14 cellular contexts compared by ENCODE assay signal in the genomic region with DNA sequence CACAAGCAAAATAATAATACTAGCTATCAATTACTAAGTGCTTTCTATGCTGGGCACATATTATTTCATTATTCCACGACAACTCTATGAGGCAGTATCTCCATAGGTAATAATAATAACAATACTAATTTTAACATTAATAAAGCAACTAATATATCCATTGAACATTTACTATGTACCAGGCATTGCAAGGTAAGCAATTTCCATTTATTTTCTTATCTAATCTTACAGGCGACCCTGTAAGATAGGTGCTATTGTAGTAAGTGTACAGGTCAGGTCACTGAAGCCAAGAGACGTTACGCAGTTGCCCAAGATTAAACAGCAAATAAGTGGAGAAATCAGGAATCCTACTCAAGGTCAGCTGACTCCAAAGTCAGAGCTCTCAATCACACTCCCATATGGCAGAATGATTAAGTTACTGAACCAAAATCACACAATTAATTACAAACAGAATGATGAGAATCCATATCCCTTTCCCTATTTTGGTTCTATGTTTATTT.
DNase-seq lines count a peak whose midpoint lies in the region; ATAC-seq, FAIRE-seq and TF ChIP-seq lines count a peak whose summit lies in the region.
"Had no signal": no experiment of that assay in that cellular context is flagged by ENCODE, and none has a peak within 500 bp of the region (broad histone marks: within the 10 kb centered on the region; RNA-seq: fewer than 3 reads in every experiment).

No MANE protein-coding gene starts in this region.

- peaks cover 19% of the 10 kb centered on the region for H3K36me3 Mint-ChIP-seq in neural progenitor cell

- no peak for TF ChIP-seq POLR2A in K562 (conservative IDR thresholded peaks at IDR 0.05)

- peak overlapping the region in 1 of 2 experiments; percentile 2; a peak in 1 of 4 replicates for H3K4me3 ChIP-seq in DND-41 (ENCODE audit: low read depth in 1 of 2, low read length in 2 of 2)
- no peak overlapping the region for H3K4me3 ChIP-seq in K562
- no peak overlapping the region for H3K4me3 ChIP-seq in neural progenitor cell
- H3K4me3 ChIP-seq: sigmoid colon, testis had no signal

- H4K20me1 ChIP-seq in DND-41 (ENCODE audit: insufficient read depth, low read length) (no peaks in the 10 kb centered on the region), K562 (replicated peaks; ENCODE audit: control insufficient read depth, insufficient read depth, low read length) (no peaks in the 10 kb centered on the region), neural progenitor cell (ENCODE audit: low read depth) (peaks cover 45% of the 10 kb centered on the region)

- DNase-seq in DND-41 (no peak), NCI-H524 treated with DMSO at 0.1 percent for 48 hours (lab: John Stamatoyannopoulos, UW) (peak; percentile 71), K562 (ENCODE audit: extremely low read depth in 1 of 4, low spot score in 3 of 4) (no peak), neural progenitor cell (ENCODE audit: low spot score) (no peak), HT-29 (ENCODE audit: low spot score) (no peak), NCI-H446 treated with DMSO at 0.1 percent for 48 hours (lab: John Stamatoyannopoulos, UW) (no peak), DMS114 treated with DMSO at 0.1 percent for 48 hours (lab: John Stamatoyannopoulos, UW; ENCODE audit: unreplicated experiment) (no peak)
- DNase-seq: activated T-cell treated with anti-CD3 and anti-CD28 coated beads for 4 hours, endodermal cell, kidney glomerular epithelial cell, Right ventricle myocardium superior, sigmoid colon, testis had no signal

- no peaks in the 10 kb centered on the region for H3K27me3 ChIP-seq in DND-41 (ENCODE audit: insufficient read depth, low read length, poor library complexity)
- H3K27me3 ChIP-seq in K562 (ENCODE audit: control insufficient read depth in 2 of 2, insufficient read depth in 2 of 2, low read length in 2 of 2): no peaks in the 10 kb centered on the region
- no peaks in the 10 kb centered on the region for H3K27me3 ChIP-seq in neural progenitor cell
- H3K27me3 ChIP-seq: sigmoid colon, testis had no signal

- TF ChIP-seq CTCF in DND-41 (IDR thresholded peaks at IDR 0.05; ENCODE audit: borderline replicate concordance, extremely low read depth, low read length, poor library complexity, severe bottlenecking) (no peak), K562 (IDR thresholded peaks at IDR 0.05 in 2 of 3, conservative IDR thresholded peaks at IDR 0.05 in 1 of 3; ENCODE audit: insufficient read depth in 2 of 3, low read depth in 1 of 3, low read length in 3 of 3) (no peak), neural progenitor cell (IDR thresholded peaks at IDR 0.05) (no peak)

- H3K9ac ChIP-seq in DND-41 (ENCODE audit: low read depth, low read length) (0 out of 2 replicates have a peak overlapping the region, but pooled peaks have one; percentile 13), K562 (ENCODE audit: insufficient read depth in 1 of 2, low read depth in 2 of 2, low read length in 2 of 2) (no peak overlapping the region), neural progenitor cell (no peak overlapping the region)

- H3K9me1 ChIP-seq in K562 (ENCODE audit: control insufficient read depth, insufficient read depth, low read length): peaks cover 3% of the 10 kb centered on the region

- 0 out of 3 replicates have a peak, but pooled peaks have one; percentile 5 for ATAC-seq in DND-41 (ENCODE audit: insufficient read depth, low read depth)
- ATAC-seq in K562: no peak
- ATAC-seq in HG03521 (IDR thresholded peaks at IDR 0.05; ENCODE audit: unreplicated experiment): no peak

- H3K9me3 Mint-ChIP-seq in neural progenitor cell: no peaks in the 10 kb centered on the region
- H3K9me3 Mint-ChIP-seq: endodermal cell had no signal

- no peak for TF ChIP-seq RAD21 in K562 (CRISPR knock-in tag; conservative IDR thresholded peaks at IDR 0.05 in 1 of 2, IDR thresholded peaks at IDR 0.05 in 1 of 2)

- H3K36me3 ChIP-seq in DND-41 (ENCODE audit: insufficient read depth, low read length): 0 out of 2 replicates have a peak, but pooled peaks cover 3% of the 10 kb centered on the region
- H3K36me3 ChIP-seq in K562 (ENCODE audit: control insufficient read depth, insufficient read depth, low read length): no peaks in the 10 kb centered on the region; the same call in 2 of the 3 replicates
- no peaks in the 10 kb centered on the region for H3K36me3 ChIP-seq in neural progenitor cell
- H3K36me3 ChIP-seq: sigmoid colon had no signal

- H3K79me2 ChIP-seq in DND-41 (ENCODE audit: insufficient read depth, low read length) (peaks cover 23% of the 10 kb centered on the region), K562 (ENCODE audit: control insufficient read depth, insufficient read depth, low read length) (peaks cover 22% of the 10 kb centered on the region), neural progenitor cell (ENCODE audit: low read depth) (peaks cover 75% of the 10 kb centered on the region)

- H3K4me2 ChIP-seq in DND-41 (ENCODE audit: insufficient read depth, low read length) (peak overlapping the region; percentile 47), K562 (ENCODE audit: insufficient read depth, low read length) (no peak overlapping the region), neural progenitor cell (no peak overlapping the region)

- peak overlapping the region; percentile 74 for H3K27ac ChIP-seq in DND-41 (ENCODE audit: low read length)
- H3K27ac ChIP-seq in K562 (ENCODE audit: extremely low read depth, low read depth, low read length): no peak overlapping the region
- no peak overlapping the region for H3K27ac ChIP-seq in neural progenitor cell
- H3K27ac ChIP-seq: testis had no signal

- H3K4me1 ChIP-seq in DND-41 (ENCODE audit: insufficient read depth, low read length) (peaks cover 28% of the 10 kb centered on the region), K562 (replicated peaks in 1 of 2; ENCODE audit: control insufficient read depth in 2 of 2, insufficient read depth in 2 of 2, low read length in 2 of 2) (peaks cover 11 to 36% of the 10 kb centered on the region in 2 experiments; a peak in 4 of 5 replicates), neural progenitor cell (peaks cover 24% of the 10 kb centered on the region)

- no peak overlapping the region for H3K4me3 Mint-ChIP-seq in neural progenitor cell
- H3K4me3 Mint-ChIP-seq: endodermal cell had no signal

- no peak for FAIRE-seq in K562 (lab: Jason Lieb, UNC)

- in situ Hi-C loops in K562 (cut with MboI): no loop called here

- peaks cover 7% of the 10 kb centered on the region for H3F3A ChIP-seq in neural progenitor cell (ENCODE audit: low read depth)

- H3K9me3 ChIP-seq in DND-41 (ENCODE audit: insufficient read depth, low read length, severe bottlenecking) (no peaks in the 10 kb centered on the region), K562 (replicated peaks; ENCODE audit: control insufficient read depth, insufficient read depth, low read depth, low read length) (no peaks in the 10 kb centered on the region), neural progenitor cell (ENCODE audit: low read depth) (no peaks in the 10 kb centered on the region)
- H3K9me3 ChIP-seq: sigmoid colon, testis had no signal

- H2AFZ ChIP-seq in DND-41 (ENCODE audit: low read depth, low read length) (peak overlapping the region; percentile 7; the same call in 1 of the 2 replicates), K562 (ENCODE audit: low read depth, low read length) (no peak overlapping the region), neural progenitor cell (replicated peaks) (no peak overlapping the region)

- intact Hi-C loops in K562 (cut with micrococcal nuclease): no loop called here

- no peaks in the 10 kb centered on the region for H3K27me3 Mint-ChIP-seq in neural progenitor cell (ENCODE audit: insufficient read depth, low read depth)

- CTCF ChIA-PET in K562 (lab: Yijun Ruan, JAX; ENCODE audit: low intra/inter-chr PET ratio): no interaction called here

- no peak for TF ChIP-seq EP300 in K562 (IDR thresholded peaks at IDR 0.05; ENCODE audit: low read length)

- no TSS peak for BruUV-seq in K562 (replicated peaks; lab: Mats Ljungman, UMichigan)

- peaks cover 48% of the 10 kb centered on the region for H3K4me1 Mint-ChIP-seq in neural progenitor cell

- peak overlapping the region; percentile 87 for H3K27ac Mint-ChIP-seq in neural progenitor cell

- WGBS in K562 (ENCODE audit: insufficient coverage, low coverage, missing lambda C conversion rate): 61% methylated on average over 4 of the region's 4 CpGs

- POLR2A ChIA-PET in K562 (lab: Yijun Ruan, JAX): interaction anchor here (0.6 to 1.3 kb wide), 4 partner anchors 9 to 867 kb away, joined by 3 to 5 read pairs (median 4); no protein-coding TSS in a partner anchor

TF ChIP-seq in K562, 482 proteins besides CTCF, POLR2A, EP300 and RAD21:
- TF ChIP-seq C11orf30 (IDR thresholded peaks at IDR 0.05; ENCODE audit: low read depth) (peak; percentile 42; the same call in 1 of the 2 replicates), SAFB2 (IDR thresholded peaks at IDR 0.05; ENCODE audit: borderline replicate concordance, low read depth, low read length, severe bottlenecking) (no peak), DACH1 (IDR thresholded peaks at IDR 0.05; ENCODE audit: partially characterized antibody) (peak; percentile 22), KDM1A (IDR thresholded peaks at IDR 0.05) (no peak), CBFA2T3 (IDR thresholded peaks at IDR 0.05) (no peak), MAFG (tag; conservative IDR thresholded peaks at IDR 0.05) (0 out of 2 replicates have a peak, but pooled peaks have one; percentile 11), PHF21A (IDR thresholded peaks at IDR 0.05; ENCODE audit: borderline replicate concordance, low read depth) (no peak), ZNF316 (IDR thresholded peaks at IDR 0.05) (peak; percentile 74; the same call in 1 of the 2 replicates), JUN (IDR thresholded peaks at IDR 0.05; ENCODE audit: borderline replicate concordance, low read depth, low read length) (no peak), JUN (CRISPR knock-in tag; IDR thresholded peaks at IDR 0.05; ENCODE audit: borderline replicate concordance) (no peak), MAFF (IDR thresholded peaks at IDR 0.05; ENCODE audit: low read length) (peak; percentile 18; the same call in 1 of the 2 replicates), PTTG1 (tag; IDR thresholded peaks at IDR 0.05; ENCODE audit: low read depth) (no peak)
TF ChIP-seq in K562: peak in this region for 5.
